ENCODE assay signal across 8 cellular contexts in genomic region chrX:30653415-30654131, GRCh38. TPM values are rescaled to one million over a fixed set of nuclear protein-coding genes. Genes with fewer than 3 reads are reported as not detected.
DNase-seq lines count a peak whose midpoint lies in the region; ATAC-seq and TF ChIP-seq lines count a peak whose summit lies in the region.

GK (plus strand) TSS chrX:30653423; CDS start chrX:30653538, 115 bp downstream.

- H3K27ac ChIP-seq in AG04450 (ENCODE audit: low read depth, low read length) (peak within 1 kb of the TSS; percentile 75), tibial nerve (peak within 1 kb of the TSS; percentile 66 to 87 (median 80))

- TF ChIP-seq POLR2A in tibial nerve (IDR thresholded peaks at IDR 0.05), result peak in 1 of 2 donors; percentile 32

- CTCF ChIA-PET in AG04450 (lab: Charles Lee), result no interaction called here

- TF ChIP-seq EP300 in tibial nerve (IDR thresholded peaks at IDR 0.05), result no peak

- no peak for DNase-seq in AG04450 (ENCODE audit: low read depth, low spot score)
- DNase-seq in T-helper 1 cell, result peak in 4 of 5 donors; percentile 1 to 9 (median 7)
- DNase-seq in ecto neural progenitor cell (ENCODE audit: low spot score), result peak; percentile 58
- no peak for DNase-seq in mesenteric fat pad (ENCODE audit: low spot score)
- DNase-seq in tibial nerve (ENCODE audit: low spot score in 2 of 2), result no peak
- no peak for DNase-seq in NOMO-1 treated with DMSO at 0.1 percent for 48 hours (lab: John Stamatoyannopoulos, UW; ENCODE audit: unreplicated experiment)

- H3K36me3 ChIP-seq in tibial nerve, result no peaks in the 10 kb centered on the region

- no peaks in the 10 kb centered on the region for H3K27me3 ChIP-seq in AG04450 (ENCODE audit: control insufficient read depth, insufficient read depth, low read length)
- H3K27me3 ChIP-seq in tibial nerve, result no peaks in the 10 kb centered on the region

- TF ChIP-seq CTCF in AG04450 (IDR thresholded peaks at IDR 0.05; ENCODE audit: low read depth, low read length) (no peak), tibial nerve (IDR thresholded peaks at IDR 0.05) (no peak)

- WGBS in tibial nerve, 2 donors, result 3 to 49% methylated on average over 7 to 40 of the region's 53 CpGs

- H3K9me3 ChIP-seq in AG04450 (ENCODE audit: control insufficient read depth, insufficient read depth, low read length) (no peaks in the 10 kb centered on the region), tibial nerve (no peaks in the 10 kb centered on the region)

- ATAC-seq in GM18520 (IDR thresholded peaks at IDR 0.05; ENCODE audit: unreplicated experiment) (peak; percentile 38), HG03095 (IDR thresholded peaks at IDR 0.05; ENCODE audit: unreplicated experiment) (peak; percentile 9)

- H3K4me3 ChIP-seq in AG04450 (ENCODE audit: low read depth, low read length) (peak within 1 kb of the TSS; percentile 79), tibial nerve (peak within 1 kb of the TSS; percentile 50 to 70 (median 57))

- POLR2A ChIA-PET in AG04450 (lab: Yijun Ruan, JAX), result no interaction called here

- peaks cover 0 to 8% (median 0%) of the 10 kb centered on the region in 4 donors for H3K4me1 ChIP-seq in tibial nerve

RNA-seq across cellular contexts. Expression of gene GK, which starts in this region (rescaled TPM):
- 23.4 and 31.4 TPM in 2 replicates for polyA plus RNA-seq in AG04450 (2011; rRNA removed)
- polyA minus RNA-seq in AG04450 (2011; rRNA and poly(A)+ RNA removed), result 28.2 and 29.2 TPM in 2 replicates
- total RNA-seq in mesenteric fat pad (17.8 TPM), tibial nerve (10 to 100 TPM in 1 of 4 donors, 1 to 10 TPM in 3; 2.8 to 11.4 (median 5.6) TPM)

Comparison
In these comparisons a context has a peak if more than half of its experiments do, and no peak if none do; other contexts are left out.
1. DNase-seq: peak in T-helper 1 cell (4 of 5) and ecto neural progenitor cell (single experiment); none in AG04450 (single experiment), mesenteric fat pad (single experiment), tibial nerve (0 of 2) and NOMO-1 treated with DMSO at 0.1 percent for 48 hours (single experiment).